Comparison of ENCODE assay signal across 20 cellular contexts in genomic region chr16:57179429-57179828, GRCh38. TPM values are rescaled to one million over a fixed set of nuclear protein-coding genes. Genes with fewer than 3 reads are reported as not detected.
DNase-seq lines count a peak whose midpoint lies in the region; ATAC-seq, FAIRE-seq and TF ChIP-seq lines count a peak whose summit lies in the region.
"Had no signal": no experiment of that assay in that cellular context is flagged by ENCODE, and none has a peak within 500 bp of the region (broad histone marks: within the 10 kb centered on the region; RNA-seq: fewer than 3 reads in every experiment).

No MANE protein-coding gene starts in this region.

- peak overlapping the region; percentile 10 for H3K27ac Mint-ChIP-seq in chondrocyte (ENCODE audit: unreplicated experiment)

- H3K36me3 ChIP-seq in MG63 (peaks cover 32% of the 10 kb centered on the region), osteoblast (ENCODE audit: insufficient read depth, low read length) (no peaks in the 10 kb centered on the region)

- peaks cover 4% of the 10 kb centered on the region for H3K36me3 Mint-ChIP-seq in chondrocyte (ENCODE audit: low read depth)

- POLR2A ChIA-PET in A549 (lab: Yijun Ruan, JAX), result no interaction called here

- H3K27me3 ChIP-seq in MG63 (no peaks in the 10 kb centered on the region), osteoblast (ENCODE audit: insufficient read depth, low read length) (no peaks in the 10 kb centered on the region)

- H3K4me3 Mint-ChIP-seq in chondrocyte (ENCODE audit: unreplicated experiment), result no peak overlapping the region

- H4K20me1 ChIP-seq in osteoblast (ENCODE audit: insufficient read depth, low read length), result no peaks in the 10 kb centered on the region

- CTCF ChIA-PET in A549 (lab: Yijun Ruan, JAX), result interaction anchor here (0.8 to 1.4 kb wide), 4 partner anchors 9 to 238 kb away, joined by 3 to 4 read pairs (median 4); no protein-coding TSS in a partner anchor

- H3K4me1 Mint-ChIP-seq in chondrocyte (ENCODE audit: low read depth), result peaks cover 45% of the 10 kb centered on the region

- no peak for ATAC-seq in A549
- ATAC-seq: Right ventricle myocardium inferior had no signal

- TF ChIP-seq RAD21 in A549 (conservative IDR thresholded peaks at IDR 0.05 in 1 of 2, IDR thresholded peaks at IDR 0.05 in 1 of 2), result no peak

- 89% methylated on average over 1 of the region's 1 CpG for WGBS in A549 (ENCODE audit: missing lambda C conversion rate)

- H3K79me2 ChIP-seq in osteoblast (ENCODE audit: insufficient read depth, low read length), result peaks cover 77% of the 10 kb centered on the region

- TF ChIP-seq CTCF in A549 (IDR thresholded peaks at IDR 0.05) (no peak), chondrocyte (IDR thresholded peaks at IDR 0.05) (no peak), osteoblast (IDR thresholded peaks at IDR 0.05; ENCODE audit: extremely low read depth, low read depth, low read length) (no peak)

- peaks cover 17% of the 10 kb centered on the region for H3K4me1 ChIP-seq in A549
- peaks cover 6% of the 10 kb centered on the region for H3K4me1 ChIP-seq in osteoblast (ENCODE audit: insufficient read depth, low read length)

- no peak overlapping the region for H2AFZ ChIP-seq in osteoblast (ENCODE audit: low read length)

- intact Hi-C loops in cardiac septum (cut with DNase I), result no loop called here

- no peak for TF ChIP-seq EP300 in A549 (IDR thresholded peaks at IDR 0.05)

- no peaks in the 10 kb centered on the region for H3K9me3 Mint-ChIP-seq in chondrocyte (ENCODE audit: low read depth)

- H3K4me3 ChIP-seq in A549 (no peak overlapping the region), MG63 (peak overlapping the region; percentile 1; the same call in 1 of the 2 replicates), osteoblast (ENCODE audit: insufficient read depth, low read length) (no peak overlapping the region)

- no peak for FAIRE-seq in A549 (lab: Jason Lieb, UNC)
- FAIRE-seq: A204.1, GM12891, GM18507 had no signal

- H3K27ac ChIP-seq in A549 (no peak overlapping the region), osteoblast (ENCODE audit: low read depth, low read length) (no peak overlapping the region)
- H3K27ac ChIP-seq: C4-2B had no signal

- H3K4me2 ChIP-seq in A549 (peak overlapping the region; percentile 44; the same call in 2 of the 3 replicates), osteoblast (ENCODE audit: insufficient read depth, low read length) (peak overlapping the region; percentile 25)

- no peak for TF ChIP-seq POLR2A in A549 (IDR thresholded peaks at IDR 0.05; ENCODE audit: low read length)

- DNase-seq in A549 (ENCODE audit: low read depth in 1 of 2, low spot score in 1 of 2), result no peak
- DNase-seq in MG63, result no peak
- DNase-seq in chondrocyte (ENCODE audit: low spot score), result no peak
- no peak for DNase-seq in osteoblast (ENCODE audit: insufficient read length, low spot score, missing footprints)
- no peak for DNase-seq in NCI-H187 treated with DMSO at 0.1 percent for 48 hours (lab: John Stamatoyannopoulos, UW)
- no peak for DNase-seq in cardiac septum (ENCODE audit: low spot score)
- DNase-seq in NK-92 treated with Interleukin-12 subunit alpha and Interleukin-12 subunit beta, amount 100 ng/mL, for 24 hours (lab: John Stamatoyannopoulos, UW), result no peak
- DNase-seq in activated naive CD4-positive, alpha-beta T cell treated with anti-CD3 and anti-CD28 coated beads, Interleukin-2, amount 50 U/mL, for 16 hours, result no peak
- DNase-seq: DMS 273 treated with DMSO at 0.1 percent for 48 hours, GF-D8, GOT3, KG1, NCI-H1105, NCI-H1694 treated with DMSO at 0.1 percent for 48 hours, NCI-H446 treated with DMSO at 0.1 percent for 48 hours had no signal

- H3K27me3 Mint-ChIP-seq in chondrocyte (ENCODE audit: low read depth), result no peaks in the 10 kb centered on the region

- H3K9me3 ChIP-seq in A549, result no peaks in the 10 kb centered on the region
- peaks cover 10% of the 10 kb centered on the region for H3K9me3 ChIP-seq in MG63
- H3K9me3 ChIP-seq in osteoblast (ENCODE audit: low read depth, low read length), result no peaks in the 10 kb centered on the region

TF ChIP-seq in A549, 52 proteins besides CTCF, POLR2A, EP300 and RAD21:
- TF ChIP-seq USF2 (IDR thresholded peaks at IDR 0.05), result no peak
TF ChIP-seq in A549: peak in this region for 0.

RNA-seq across cellular contexts. Expression of gene PSME3IP1, which starts 6.4 kb away (rescaled TPM):
- polyA plus RNA-seq in A549 (2011; rRNA removed), result 128 and 155 TPM in 2 replicates
- 97.2 and 103 TPM in 2 replicates for polyA plus RNA-seq in A549 (2012; cell fraction: cytosol; rRNA removed)
- 192 and 222 TPM in 2 replicates for polyA plus RNA-seq in A549 (2012; cell fraction: nucleus; rRNA removed)
- 157 to 159 TPM (median 158 TPM) in 3 replicates for polyA plus RNA-seq in A549 (2017; fragmentation: RNase III; extraction: RNeasy Plus Mini Kit Qiagen cat#74134 plus additional on column Dnase treatment)
- polyA minus RNA-seq in A549 (2011; rRNA and poly(A)+ RNA removed), result 98.7 and 122 TPM in 2 replicates
- total RNA-seq in MG63 (2014; rRNA removed; shearing (Covaris generic); ENCODE audit: low replicate concordance), result 164 and 294 TPM in 2 replicates
- total RNA-seq in chondrocyte, result 51.3 to 65.5 TPM (median 56.8 TPM) in 3 replicates
- 53.9 and 70.2 TPM in 2 replicates for total RNA-seq in osteoblast
- total RNA-seq in cardiac septum, result 58.1 TPM

RNA-seq across cellular contexts. Expression of gene RSPRY1, which starts 6.7 kb away (rescaled TPM):
- polyA plus RNA-seq in A549 (2011; rRNA removed) (50.0 and 58.5 TPM in 2 replicates), A549 (2017; fragmentation: RNase III; extraction: RNeasy Plus Mini Kit Qiagen cat#74134 plus additional on column Dnase treatment) (30.2 to 32.2 TPM (median 31.9 TPM) in 3 replicates)
- 13.3 and 15.2 TPM in 2 replicates for polyA plus RNA-seq in A549 (2012; cell fraction: cytosol; rRNA removed)
- 8.6 and 13.4 TPM in 2 replicates for polyA plus RNA-seq in A549 (2012; cell fraction: nucleus; rRNA removed)
- 95.7 and 103 TPM in 2 replicates for polyA minus RNA-seq in A549 (2011; rRNA and poly(A)+ RNA removed)
- total RNA-seq in MG63 (2014; rRNA removed; shearing (Covaris generic); ENCODE audit: low replicate concordance), result 72.1 and 106 TPM in 2 replicates
- total RNA-seq in chondrocyte (38.9 to 48.7 TPM (median 42.6 TPM) in 3 replicates), osteoblast (51.6 and 57.2 TPM in 2 replicates), cardiac septum (17.1 TPM)
